ENCODE assay signal across 14 cellular contexts in genomic region chr6:70797625-70798024, GRCh38.
DNase-seq lines count a peak whose midpoint lies in the region; ATAC-seq, FAIRE-seq and TF ChIP-seq lines count a peak whose summit lies in the region.
"Had no signal": no experiment of that assay in that cellular context is flagged by ENCODE, and none has a peak within 500 bp of the region (broad histone marks: within the 10 kb centered on the region; RNA-seq: fewer than 3 reads in every experiment).

No MANE protein-coding gene starts in this region.

- peak; percentile 5 for FAIRE-seq in GM12891 (lab: Jason Lieb, UNC)

- TF ChIP-seq POLR2A in GM12891 (IDR thresholded peaks at IDR 0.05; ENCODE audit: low read depth, low read length): no peak

- ATAC-seq in GM19328 (IDR thresholded peaks at IDR 0.05; ENCODE audit: unreplicated experiment) (peak; percentile 78), HG02623 (IDR thresholded peaks at IDR 0.05; ENCODE audit: unreplicated experiment) (peak; percentile 98), HG03354 (IDR thresholded peaks at IDR 0.05; ENCODE audit: poor library complexity, severe bottlenecking, unreplicated experiment) (peak; percentile 98)
- ATAC-seq: heart left ventricle had no signal

- intact Hi-C loops in head of caudate nucleus (cut with DNase I): no loop called here

- DNase-seq in GM12891 (ENCODE audit: insufficient read length, low spot score) (peak; percentile 2), NCI-H1092 (lab: John Stamatoyannopoulos, UW) (no peak), hippocampal formation (lab: John Stamatoyannopoulos, UW) (no peak), H4 (ENCODE audit: low spot score) (no peak), head of caudate nucleus (no peak)
- DNase-seq: activated CD8-positive, alpha-beta memory T cell treated with anti-CD3 and anti-CD28 coated beads for 24 hours; anterior cingulate cortex; effector CD8-positive, alpha-beta T cell; heart left ventricle; NCI-H69; transverse colon had no signal

TF ChIP-seq in GM12891, 5 proteins besides CTCF, POLR2A, EP300 and RAD21:
- TF ChIP-seq SPI1 (IDR thresholded peaks at IDR 0.05; ENCODE audit: low read depth, low read length) (peak; percentile 57), POU2F2 (IDR thresholded peaks at IDR 0.05; ENCODE audit: low read depth, low read length) (no peak), TAF1 (IDR thresholded peaks at IDR 0.05; ENCODE audit: low read depth, low read length) (no peak), POLR2AphosphoS5 (IDR thresholded peaks at IDR 0.05; ENCODE audit: low read depth, low read length) (no peak), PAX5 (IDR thresholded peaks at IDR 0.05; ENCODE audit: insufficient read depth, low read length, severe bottlenecking) (no peak)
